ENCODE assay signal across 19 cellular contexts in the genomic region with DNA sequence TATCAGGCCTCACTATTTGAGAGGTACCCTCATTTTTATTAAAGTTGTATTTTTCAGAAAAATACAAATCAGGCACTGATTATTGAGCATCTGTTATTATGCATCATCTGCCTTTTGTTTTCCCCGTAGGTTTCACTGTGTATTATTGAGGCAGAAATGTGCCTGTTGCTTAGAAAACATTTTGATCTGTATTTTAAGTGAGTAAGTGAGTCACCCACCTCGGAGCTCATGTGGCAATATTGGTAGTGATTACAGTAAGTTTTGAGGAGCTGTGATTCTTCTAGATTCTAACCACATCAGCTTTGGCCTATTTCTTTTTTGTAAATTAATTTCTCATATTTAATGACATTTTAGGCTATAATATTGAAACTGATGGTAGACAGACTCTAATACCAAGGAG. TPM values are rescaled to one million over a fixed set of nuclear protein-coding genes. Genes with fewer than 3 reads are reported as not detected.
"Had no signal": no experiment of that assay in that cellular context is flagged by ENCODE, and none has a peak within 500 bp of the region (broad histone marks: within the 10 kb centered on the region; RNA-seq: fewer than 3 reads in every experiment).

No MANE protein-coding gene starts in this region.

- ATAC-seq: activated naive CD4-positive, alpha-beta T cell treated with anti-CD3 and anti-CD28 coated beads, Interleukin-2, amount 50 U/mL, for 72 hours; activated T-cell treated with anti-CD3 and anti-CD28 coated beads, Interleukin-2, amount 50 U/mL, for 72 hours; left lobe of liver; natural killer cell treated with Interleukin-12 subunit alpha and Interleukin-12 subunit beta and Interleukin-15 and Interleukin-18, amount 100 ng/mL, for 72 hours had no signal

- DNase-seq: activated CD4-positive, alpha-beta T cell treated with anti-CD3 and anti-CD28 coated beads, Interleukin-2, amount 10 ng/mL, durations not matched to agents 24 days and 14 days; activated CD4-positive, CD25-positive, alpha-beta regulatory T cell; activated CD8-positive, alpha-beta memory T cell treated with anti-CD3 and anti-CD28 coated beads, Interleukin-2, amount 50 U/mL, for 48 hours; activated gamma-delta T cell; activated T-cell treated with anti-CD3 and anti-CD28 coated beads, Interleukin-2, amount 50 U/mL, for 72 hours; amygdala; cortex of kidney; effector CD4-positive, alpha-beta T cell; islet precursor cell; posterior cingulate gyrus; small intestine; stimulated activated CD4-positive, alpha-beta T cell treated with anti-CD3 and anti-CD28 coated beads, Interleukin-4, amount 100 ng/mL, for 24 hours; stimulated activated naive CD4-positive, alpha-beta T cell; substantia nigra; trophoblast cell had no signal

RNA-seq across cellular contexts. Expression of gene LAMP5, which starts 59.6 kb away (rescaled TPM):
- total RNA-seq: activated CD4-positive, alpha-beta T cell treated with anti-CD3 and anti-CD28 coated beads, Interleukin-2, amount 10 ng/mL, durations not matched to agents 24 days and 14 days; activated naive CD4-positive, alpha-beta T cell treated with anti-CD3 and anti-CD28 coated beads, Interleukin-2, amount 50 U/mL, for 72 hours; activated T-cell treated with anti-CD3 and anti-CD28 coated beads, Interleukin-2, amount 50 U/mL, for 72 hours; left lobe of liver; lung microvascular endothelial cell; natural killer cell treated with Interleukin-12 subunit alpha and Interleukin-12 subunit beta and Interleukin-15 and Interleukin-18, amount 100 ng/mL, for 72 hours had no signal
